Comparison of ENCODE assay signal across 8 cellular contexts in genomic region chr4:139665079-139665689, GRCh38. TPM values are rescaled to one million over a fixed set of nuclear protein-coding genes. Genes with fewer than 3 reads are reported as not detected.
DNase-seq lines count a peak whose midpoint lies in the region; ATAC-seq, FAIRE-seq and TF ChIP-seq lines count a peak whose summit lies in the region.

No MANE protein-coding gene starts in this region.

- H3K4me1 ChIP-seq in OCI-LY3 (ENCODE audit: low read length) = peaks cover 5% of the 10 kb centered on the region; the same call in 1 of the 2 replicates
- H3K4me1 ChIP-seq in endothelial cell of umbilical vein (ENCODE audit: control insufficient read depth, extremely low read depth, insufficient read depth, low read length) = peaks cover 36% of the 10 kb centered on the region
- peaks cover 7% of the 10 kb centered on the region for H3K4me1 ChIP-seq in prostate gland (replicated peaks)

- H3K4me3 ChIP-seq in OCI-LY3 (ENCODE audit: low read length) (peak overlapping the region; percentile 85), endothelial cell of umbilical vein (replicated peaks in 1 of 3; ENCODE audit: insufficient read depth in 1 of 3, low read depth in 1 of 3, low read length in 3 of 3) (peak overlapping the region in 2 of 3 experiments; percentile 56 to 60), prostate gland (peak overlapping the region; percentile 47 to 53)

- H3K9ac ChIP-seq in OCI-LY3 (ENCODE audit: low read length) (peak overlapping the region; percentile 62), endothelial cell of umbilical vein (replicated peaks; ENCODE audit: extremely low read depth, insufficient read depth, low read length) (peak overlapping the region; percentile 89)

- H2AFZ ChIP-seq in OCI-LY3 (ENCODE audit: low read depth, low read length) (peak overlapping the region; percentile 99), endothelial cell of umbilical vein (ENCODE audit: low read depth, low read length) (peak overlapping the region; percentile 55)

- no peaks in the 10 kb centered on the region for H3K36me3 ChIP-seq in OCI-LY3 (replicated peaks; ENCODE audit: low read depth, low read length)
- no peaks in the 10 kb centered on the region for H3K36me3 ChIP-seq in endothelial cell of umbilical vein (ENCODE audit: control insufficient read depth in 2 of 2, extremely low read depth in 1 of 2, insufficient read depth in 2 of 2, low read length in 2 of 2)
- H3K36me3 ChIP-seq in prostate gland = no peaks in the 10 kb centered on the region

- ATAC-seq in GM18505 (IDR thresholded peaks at IDR 0.05; ENCODE audit: unreplicated experiment) (peak; percentile 3), GM18498 (IDR thresholded peaks at IDR 0.05; ENCODE audit: unreplicated experiment) (no peak), GM21786 (IDR thresholded peaks at IDR 0.05; ENCODE audit: unreplicated experiment) (no peak)

- H4K20me1 ChIP-seq in OCI-LY3 (ENCODE audit: insufficient read depth, low read length) (no peaks in the 10 kb centered on the region), endothelial cell of umbilical vein (replicated peaks; ENCODE audit: control insufficient read depth, extremely low read depth, insufficient read depth, low read length) (no peaks in the 10 kb centered on the region)

- 74% methylated on average over 10 of the region's 10 CpGs for WGBS in prostate gland

- peak overlapping the region; percentile 83 for H3K4me2 ChIP-seq in OCI-LY3 (ENCODE audit: low read length)
- H3K4me2 ChIP-seq in endothelial cell of umbilical vein (ENCODE audit: insufficient read depth, low read length) = peak overlapping the region; percentile 87

- dilution Hi-C loops in endothelial cell of umbilical vein (cut with MboI; ENCODE audit: extremely low pct_ligation_motif_present, low sequenced_read_pairs) = no loop called here

- POLR2A ChIA-PET in endothelial cell of umbilical vein (lab: Charles Lee) = interaction anchor here (1.0 kb wide), 1 partner anchor 8 kb away, joined by 3 read pairs; no protein-coding TSS in a partner anchor

- CTCF ChIA-PET in endothelial cell of umbilical vein (lab: Charles Lee) = interaction anchor here (0.6 to 3.3 kb wide), 11 partner anchors 8 to 695 kb away, joined by 3 to 47 read pairs (median 4); no protein-coding TSS in a partner anchor

- no peak for TF ChIP-seq POLR2A in GM18505 (IDR thresholded peaks at IDR 0.05; ENCODE audit: borderline replicate concordance, extremely low read depth, insufficient read depth, insufficient read length)
- TF ChIP-seq POLR2A in endothelial cell of umbilical vein (IDR thresholded peaks at IDR 0.05; ENCODE audit: low read depth, low read length) = no peak
- TF ChIP-seq POLR2A in prostate gland (IDR thresholded peaks at IDR 0.05) = no peak

- no peak for TF ChIP-seq CTCF in OCI-LY3 (IDR thresholded peaks at IDR 0.05; ENCODE audit: low read depth, low read length)
- TF ChIP-seq CTCF in endothelial cell of umbilical vein (IDR thresholded peaks at IDR 0.05; ENCODE audit: extremely low read depth in 1 of 2, insufficient read depth in 1 of 2, low read depth in 1 of 2, low read length in 2 of 2) = no peak
- TF ChIP-seq CTCF in prostate gland (IDR thresholded peaks at IDR 0.05) = no peak

- intact Hi-C loops in endothelial cell of umbilical vein (cut with micrococcal nuclease) = no loop called here
- intact Hi-C loops in prostate gland (cut with DNase I) = loop anchor here (5.0 to 10.0 kb wide), 4 partner anchors 67 to 587 kb away; partner anchors contain the start of gene MAML3

- H3K27me3 ChIP-seq in OCI-LY3 (ENCODE audit: low read depth, low read length) (peaks cover 5% of the 10 kb centered on the region; the same call in 1 of the 2 replicates), endothelial cell of umbilical vein (ENCODE audit: control insufficient read depth in 2 of 2, insufficient read depth in 2 of 2, low read length in 2 of 2) (no peaks in the 10 kb centered on the region), prostate gland (replicated peaks; ENCODE audit: insufficient read depth) (no peaks in the 10 kb centered on the region)

- DNase-seq in endothelial cell of umbilical vein (ENCODE audit: low read depth, low spot score) (no peak), prostate gland (ENCODE audit: low spot score) (no peak), NCI-H526 (lab: John Stamatoyannopoulos, UW) (no peak), A172 (ENCODE audit: low spot score) (no peak)

- TSS peak; percentile 43 for BruUV-seq in endothelial cell of umbilical vein (replicated peaks; lab: Mats Ljungman, UMichigan)

- H3K9me3 ChIP-seq in OCI-LY3 (ENCODE audit: insufficient read depth, low read length) (no peaks in the 10 kb centered on the region), endothelial cell of umbilical vein (replicated peaks; ENCODE audit: control insufficient read depth, insufficient read depth, low read length) (no peaks in the 10 kb centered on the region), prostate gland (no peaks in the 10 kb centered on the region)

- H3K27ac ChIP-seq in OCI-LY3 (ENCODE audit: low read length) (no peak overlapping the region), endothelial cell of umbilical vein (ENCODE audit: insufficient read depth, low read depth, low read length) (peak overlapping the region; percentile 77), prostate gland (peak overlapping the region; percentile 87 to 91)

- no peak for FAIRE-seq in endothelial cell of umbilical vein (lab: Jason Lieb, UNC)

- H3K79me2 ChIP-seq in OCI-LY3 (ENCODE audit: low read length) (no peaks in the 10 kb centered on the region), endothelial cell of umbilical vein (ENCODE audit: control insufficient read depth, insufficient read depth, low read length) (peaks cover 7% of the 10 kb centered on the region)

- H3K9me1 ChIP-seq in endothelial cell of umbilical vein (replicated peaks; ENCODE audit: control insufficient read depth, extremely low read depth, insufficient read depth, low read length) = no peaks in the 10 kb centered on the region

TF ChIP-seq in endothelial cell of umbilical vein, 7 proteins besides CTCF, POLR2A, EP300 and RAD21:
- no peak for TF ChIP-seq MYC (IDR thresholded peaks at IDR 0.05; ENCODE audit: low read depth, low read length)

RNA-seq across cellular contexts. Expression of gene MGST2, which starts 0.4 kb away (rescaled TPM):
- total RNA-seq in endothelial cell of umbilical vein = 62.4 and 64.3 TPM in 2 replicates
- polyA plus RNA-seq in endothelial cell of umbilical vein = 57.3 and 78.9 TPM in 2 replicates
- polyA plus RNA-seq in endothelial cell of umbilical vein (2011; cell fraction: cytosol; rRNA removed) = 59.1 and 66.0 TPM in 2 replicates
- 21.2 and 30.8 TPM in 2 replicates for polyA plus RNA-seq in endothelial cell of umbilical vein (2011; cell fraction: nucleus; rRNA removed)
- polyA plus RNA-seq in endothelial cell of umbilical vein (2012) = 36.4 and 47.7 TPM in 2 replicates
- polyA minus RNA-seq in endothelial cell of umbilical vein = 21.0 and 22.2 TPM in 2 replicates
- 15.0 TPM for polyA minus RNA-seq in endothelial cell of umbilical vein (2011; cell fraction: cytosol; rRNA and poly(A)+ RNA removed)
- 19.6 and 25.7 TPM in 2 replicates for polyA minus RNA-seq in endothelial cell of umbilical vein (2011; cell fraction: nucleus; rRNA and poly(A)+ RNA removed)
- 100 to 1,000 TPM; 101 to 135 TPM for total RNA-seq in prostate gland
- 21.2 and 23.5 TPM in 2 replicates for total RNA-seq in A172 (2014; rRNA removed; shearing (Covaris generic))
